10 cellular contexts compared by ENCODE assay signal in genomic region chr6:157272866-157273755, GRCh38. TPM values are rescaled to one million over a fixed set of nuclear protein-coding genes. Genes with fewer than 3 reads are reported as not detected.
A peak's percentile ranks its signal among the peaks of the same experiment; 100 is the strongest.
DNase-seq lines count a peak whose midpoint lies in the region; ATAC-seq and TF ChIP-seq lines count a peak whose summit lies in the region.
"Had no signal": no experiment of that assay in that cellular context is flagged by ENCODE, and none has a peak within 500 bp of the region (broad histone marks: within the 10 kb centered on the region; RNA-seq: fewer than 3 reads in every experiment).

No MANE protein-coding gene starts in this region.

- intact Hi-C loops in activated CD8-positive, alpha-beta T cell treated with anti-CD3 and anti-CD28 coated beads for 36 hours (cut with micrococcal nuclease), result loop anchor here (10.0 kb wide), 1 partner anchor 238 kb away; no protein-coding TSS in a partner anchor
- intact Hi-C loops in psoas muscle (cut with DNase I), result loop anchor here (5.0 to 10.0 kb wide), 3 partner anchors 36 to 238 kb away; no protein-coding TSS in a partner anchor

- H3K27me3 Mint-ChIP-seq in activated CD8-positive, alpha-beta T cell treated with anti-CD3 and anti-CD28 coated beads for 36 hours, result no peaks in the 10 kb centered on the region

- H3K9me3 Mint-ChIP-seq in activated CD8-positive, alpha-beta T cell treated with anti-CD3 and anti-CD28 coated beads for 36 hours, result peaks cover 7% of the 10 kb centered on the region

- H3K4me3 ChIP-seq in BLaER1 (no peak overlapping the region), iPS-15b (ENCODE audit: low read depth, low read length) (peak overlapping the region; percentile 62), psoas muscle (no peak overlapping the region), MG63 (no peak overlapping the region)

- H3K9me3 ChIP-seq in BLaER1, result no peaks in the 10 kb centered on the region; the same call in 1 of the 2 replicates
- no peaks in the 10 kb centered on the region for H3K9me3 ChIP-seq in iPS-15b (ENCODE audit: control insufficient read depth, insufficient read depth, low read length)
- H3K9me3 ChIP-seq in psoas muscle, result no peaks in the 10 kb centered on the region
- H3K9me3 ChIP-seq in MG63, result no peaks in the 10 kb centered on the region
- H3K9me3 ChIP-seq: neutrophil, tibial nerve had no signal

- peak overlapping the region; percentile 23 for H3K27ac Mint-ChIP-seq in activated CD8-positive, alpha-beta T cell treated with anti-CD3 and anti-CD28 coated beads for 36 hours

- H3K4me1 ChIP-seq in BLaER1 (peaks cover 44% of the 10 kb centered on the region), iPS-15b (ENCODE audit: control insufficient read depth, insufficient read depth, low read length) (peaks cover 5% of the 10 kb centered on the region), psoas muscle (peaks cover 19% of the 10 kb centered on the region)

- peak; percentile 76 for DNase-seq in HuH-7 (ENCODE audit: low spot score)
- DNase-seq in activated CD8-positive, alpha-beta T cell treated with anti-CD3 and anti-CD28 coated beads for 36 hours, result peak; percentile 60
- no peak for DNase-seq in psoas muscle
- DNase-seq in MG63, result no peak
- no peak for DNase-seq in cerebellar nuclear complex (lab: John Stamatoyannopoulos, UW)

- no peaks in the 10 kb centered on the region for H3K36me3 Mint-ChIP-seq in activated CD8-positive, alpha-beta T cell treated with anti-CD3 and anti-CD28 coated beads for 36 hours (ENCODE audit: low read depth)

- no peaks in the 10 kb centered on the region for H4K20me1 ChIP-seq in BLaER1

- H3K27me3 ChIP-seq in BLaER1 (no peaks in the 10 kb centered on the region), iPS-15b (ENCODE audit: control insufficient read depth, insufficient read depth, low read length) (peaks cover 9% of the 10 kb centered on the region), psoas muscle (ENCODE audit: insufficient read depth in 3 of 3, low read length in 2 of 3) (no peaks in the 10 kb centered on the region), MG63 (no peaks in the 10 kb centered on the region)
- H3K27me3 ChIP-seq: tibial nerve had no signal

- CTCF ChIA-PET in activated CD8-positive, alpha-beta T cell treated with anti-CD3 and anti-CD28 coated beads for 36 hours (lab: Charles Lee), result interaction anchor here (1.2 to 3.9 kb wide), 4 partner anchors 9 to 238 kb away, joined by 3 to 20 read pairs (median 4); no protein-coding TSS in a partner anchor

- peak overlapping the region; percentile 80 for H3K4me3 Mint-ChIP-seq in activated CD8-positive, alpha-beta T cell treated with anti-CD3 and anti-CD28 coated beads for 36 hours

- H3K9ac ChIP-seq in BLaER1 (no peak overlapping the region), iPS-15b (ENCODE audit: low read depth, low read length) (no peak overlapping the region)

- peaks cover 7% of the 10 kb centered on the region for H3K4me1 Mint-ChIP-seq in activated CD8-positive, alpha-beta T cell treated with anti-CD3 and anti-CD28 coated beads for 36 hours (ENCODE audit: low read depth)

- peak overlapping the region; percentile 87 for H3K4me2 ChIP-seq in BLaER1

- 80 to 84% (median 84%) methylated on average over 19 of the region's 19 CpGs for WGBS in psoas muscle, 3 donors

- no peaks in the 10 kb centered on the region for H3K36me3 ChIP-seq in BLaER1
- H3K36me3 ChIP-seq in iPS-15b (ENCODE audit: control insufficient read depth, insufficient read depth, low read length), result no peaks in the 10 kb centered on the region
- H3K36me3 ChIP-seq in psoas muscle (ENCODE audit: insufficient read depth in 1 of 2, low read depth in 1 of 2), result no peaks in the 10 kb centered on the region
- H3K36me3 ChIP-seq in MG63, result no peaks in the 10 kb centered on the region
- H3K36me3 ChIP-seq: neutrophil, tibial nerve had no signal

- peak; percentile 19 for TF ChIP-seq CTCF in activated CD8-positive, alpha-beta T cell treated with anti-CD3 and anti-CD28 coated beads for 36 hours (IDR thresholded peaks at IDR 0.05)
- TF ChIP-seq CTCF in psoas muscle (IDR thresholded peaks at IDR 0.05), result no peak

- ATAC-seq in activated CD8-positive, alpha-beta T cell treated with anti-CD3 and anti-CD28 coated beads for 36 hours, result peak; percentile 35
- ATAC-seq in psoas muscle, result no peak
- no peak for ATAC-seq in GM19395 (IDR thresholded peaks at IDR 0.05; ENCODE audit: unreplicated experiment)

- no peak overlapping the region for H3K27ac ChIP-seq in BLaER1
- no peak overlapping the region for H3K27ac ChIP-seq in psoas muscle
- H3K27ac ChIP-seq: neutrophil had no signal

- POLR2A ChIA-PET in activated CD8-positive, alpha-beta T cell treated with anti-CD3 and anti-CD28 coated beads for 36 hours (lab: Charles Lee), result interaction anchor here (1.1 kb wide), 1 partner anchor 120 kb away, joined by 5 read pairs; no protein-coding TSS in a partner anchor

RNA-seq across cellular contexts. Expression of gene TMEM242, which starts 50.2 kb away (rescaled TPM):
- total RNA-seq in activated CD8-positive, alpha-beta T cell treated with anti-CD3 and anti-CD28 coated beads for 36 hours, result 1 to 10 TPM; 7.8 to 8.0 TPM
- total RNA-seq in psoas muscle, result 10 to 100 TPM; 11.0 to 14.7 (median 13.6) TPM
- 10 to 100 TPM in 2 of 3 donors, 1 to 10 TPM in 1; 7.8 to 14.8 (median 14.0) TPM for polyA plus RNA-seq in psoas muscle
- total RNA-seq in MG63 (2014; rRNA removed; shearing (Covaris generic); ENCODE audit: low replicate concordance), result 6.0 and 6.8 TPM in 2 replicates

Comparison
In these comparisons a context has a peak if more than half of its experiments do, and no peak if none do; other contexts are left out.
1. DNase-seq: peak in HuH-7 (single experiment) and activated CD8-positive, alpha-beta T cell treated with anti-CD3 and anti-CD28 coated beads for 36 hours (single experiment); none in psoas muscle (0 of 2), MG63 (single experiment) and cerebellar nuclear complex (0 of 2).